ENCODE assay signal across 8 cellular contexts in genomic region chr4:81214518-81215218, GRCh38. TPM values are rescaled to one million over a fixed set of nuclear protein-coding genes. Genes with fewer than 3 reads are reported as not detected.
DNase-seq lines count a peak whose midpoint lies in the region; ATAC-seq and TF ChIP-seq lines count a peak whose summit lies in the region.

No MANE protein-coding gene starts in this region.

- H3K4me1 Mint-ChIP-seq in MCF 10A (ENCODE audit: insufficient read depth, unreplicated experiment): no peaks in the 10 kb centered on the region

- intact Hi-C loops in MCF 10A (cut with micrococcal nuclease): loop anchor here (5.0 kb wide), 1 partner anchor 138 kb away; no protein-coding TSS in a partner anchor
- intact Hi-C loops in left lung (cut with DNase I): no loop called here

- ATAC-seq in left lung (peak; percentile 71), GM21381 (IDR thresholded peaks at IDR 0.05; ENCODE audit: unreplicated experiment) (no peak), HG02981 (IDR thresholded peaks at IDR 0.05; ENCODE audit: unreplicated experiment) (no peak), HG02798 (IDR thresholded peaks at IDR 0.05; ENCODE audit: poor library complexity, unreplicated experiment) (no peak)

- DNase-seq in stimulated activated CD4-positive, alpha-beta T cell treated with anti-CD3 and anti-CD28 coated beads, Interleukin-1b, Interleukin-23, amount 100 ng/mL, for 48 hours: peak; percentile 1
- DNase-seq in stimulated activated CD4-positive, alpha-beta T cell treated with anti-CD3 and anti-CD28 coated beads, Interleukin-4, amount 100 ng/mL, for 4 hours: no peak
- DNase-seq in MCF 10A (ENCODE audit: unreplicated experiment) (no peak), left lung (peak; percentile 35 to 85), tibial nerve (ENCODE audit: low spot score in 2 of 2) (no peak)

- H3K4me3 Mint-ChIP-seq in MCF 10A (ENCODE audit: unreplicated experiment): peak overlapping the region; percentile 69

- TF ChIP-seq CTCF in MCF 10A (IDR thresholded peaks at IDR 0.05; ENCODE audit: unreplicated experiment): no peak
- TF ChIP-seq CTCF in left lung (IDR thresholded peaks at IDR 0.05): no peak
- TF ChIP-seq CTCF in tibial nerve (IDR thresholded peaks at IDR 0.05): no peak

- H3K4me3 ChIP-seq in left lung (peak overlapping the region; percentile 28 to 38), tibial nerve (peak overlapping the region in 3 of 4 donors; percentile 35 to 58 (median 37))

- no peaks in the 10 kb centered on the region for H3K36me3 Mint-ChIP-seq in MCF 10A (ENCODE audit: insufficient read depth, unreplicated experiment)

- H3K27me3 Mint-ChIP-seq in MCF 10A (ENCODE audit: insufficient read depth, unreplicated experiment): no peaks in the 10 kb centered on the region

- H3K9me3 ChIP-seq in left lung: no peaks in the 10 kb centered on the region
- no peaks in the 10 kb centered on the region for H3K9me3 ChIP-seq in tibial nerve

- POLR2A ChIA-PET in MCF 10A (lab: Yijun Ruan, JAX): no interaction called here

- H3K27ac Mint-ChIP-seq in MCF 10A (ENCODE audit: low read depth, unreplicated experiment): no peak overlapping the region

- BruUV-seq in MCF 10A (replicated peaks; lab: Mats Ljungman, UMichigan): no TSS peak

- peaks cover 22 to 55% of the 10 kb centered on the region in 2 donors for H3K27me3 ChIP-seq in left lung
- H3K27me3 ChIP-seq in tibial nerve: peaks cover 0 to 5% of the 10 kb centered on the region in 2 donors

- peaks cover 6 to 8% of the 10 kb centered on the region in 2 donors for H3K4me1 ChIP-seq in left lung
- H3K4me1 ChIP-seq in tibial nerve: peaks cover 0 to 19% (median 0%) of the 10 kb centered on the region in 4 donors

- H3K36me3 ChIP-seq in left lung (no peaks in the 10 kb centered on the region), tibial nerve (no peaks in the 10 kb centered on the region)

- H3K27ac ChIP-seq in left lung: no peak overlapping the region
- peak overlapping the region in 2 of 4 donors; percentile 0 to 12 for H3K27ac ChIP-seq in tibial nerve

- TF ChIP-seq EP300 in tibial nerve (IDR thresholded peaks at IDR 0.05): no peak

- 1 to 2% methylated on average over 29 to 34 of the region's 74 CpGs for WGBS in tibial nerve, 2 donors

- TF ChIP-seq POLR2A in tibial nerve (IDR thresholded peaks at IDR 0.05): no peak

- H3K9me3 Mint-ChIP-seq in MCF 10A (ENCODE audit: unreplicated experiment): peaks cover 4% of the 10 kb centered on the region

- CTCF ChIA-PET in MCF 10A (lab: Yijun Ruan, JAX): interaction anchor here (0.5 to 0.7 kb wide), 3 partner anchors 63 to 176 kb away, joined by 3 to 4 read pairs (median 3); no protein-coding TSS in a partner anchor

RNA-seq across cellular contexts. Expression of gene PRKG2, which starts 0.4 kb away (rescaled TPM):
- total RNA-seq in MCF 10A (2022): 0.23 TPM in 1 of 2 replicates, not detected in the other
- total RNA-seq in left lung: 1 to 10 TPM; 2.0 to 6.2 TPM
- 1 to 10 TPM in 3 of 4 donors, under 1 TPM in 1; 0.30 to 4.4 (median 2.4) TPM for total RNA-seq in tibial nerve

Comparison
In these comparisons a context has a peak if more than half of its experiments do, and no peak if none do; other contexts are left out.
1. DNase-seq: peak in stimulated activated CD4-positive, alpha-beta T cell treated with anti-CD3 and anti-CD28 coated beads, Interleukin-1b, Interleukin-23, amount 100 ng/mL, for 48 hours (single experiment) and left lung (2 of 2); none in stimulated activated CD4-positive, alpha-beta T cell treated with anti-CD3 and anti-CD28 coated beads, Interleukin-4, amount 100 ng/mL, for 4 hours (0 of 2), MCF 10A (single experiment) and tibial nerve (0 of 2).